Comparison of ENCODE assay signal across 1 cellular context in the genomic region with DNA sequence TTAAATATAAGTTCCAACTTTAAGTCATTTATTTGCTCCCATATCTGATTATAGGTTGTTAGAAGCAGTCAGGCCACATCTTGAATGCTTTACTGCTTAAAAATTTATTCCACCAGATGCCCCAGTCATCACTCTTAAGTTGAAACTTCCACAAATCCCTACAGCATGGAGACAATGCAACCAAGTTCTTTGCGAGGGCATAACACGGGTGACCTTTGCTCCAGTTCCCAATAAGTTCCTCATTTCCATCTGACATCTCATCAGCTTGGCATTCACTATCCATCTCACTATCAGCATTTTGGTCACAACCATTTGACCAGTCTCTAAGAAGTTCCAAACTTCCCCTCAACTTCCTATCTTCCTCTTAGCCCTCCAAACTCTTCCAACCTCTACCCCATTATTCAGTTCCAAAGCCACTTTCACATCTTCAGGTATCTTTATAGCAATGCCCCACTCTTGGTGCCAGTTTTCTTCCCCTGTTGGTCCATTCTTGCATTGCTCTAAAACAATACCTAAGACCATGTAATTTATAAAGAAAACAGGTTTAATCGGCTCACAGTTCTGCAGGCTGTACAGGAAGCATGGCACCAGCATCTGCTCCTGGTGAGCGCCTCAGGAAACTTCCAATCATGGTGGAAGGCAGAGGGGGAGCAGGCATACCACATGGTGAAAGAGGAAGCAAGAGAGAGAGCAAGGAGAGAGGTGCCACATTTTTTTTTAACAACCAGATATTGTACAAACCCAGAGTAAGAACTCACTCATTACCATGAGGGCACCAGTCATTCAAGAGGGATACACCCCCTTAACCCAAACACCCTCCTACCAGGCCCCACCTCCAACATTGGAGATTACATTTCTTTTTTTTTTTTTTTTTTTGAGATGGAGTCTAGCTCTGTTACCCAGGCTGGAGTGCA.
TF ChIP-seq lines count a peak whose summit lies in the region.

No MANE protein-coding gene starts in this region.

TF ChIP-seq in H1, 55 proteins besides CTCF, POLR2A, EP300 and RAD21 (continued from another document):
- TF ChIP-seq KDM4A (IDR thresholded peaks at IDR 0.05; ENCODE audit: low read depth, low read length, severe bottlenecking) (no peak), SUZ12 (IDR thresholded peaks at IDR 0.05; ENCODE audit: low read length) (no peak), SP1 (IDR thresholded peaks at IDR 0.05; ENCODE audit: low read depth, low read length) (no peak), TAF1 (IDR thresholded peaks at IDR 0.05; ENCODE audit: low read depth, low read length) (no peak), CBX8 (IDR thresholded peaks at IDR 0.05; ENCODE audit: borderline replicate concordance, low read depth, low read length) (no peak), GABPA (IDR thresholded peaks at IDR 0.05; ENCODE audit: borderline replicate concordance, insufficient read depth, low read length) (no peak), JUND (IDR thresholded peaks at IDR 0.05; ENCODE audit: low read length) (no peak), CREB1 (IDR thresholded peaks at IDR 0.05) (no peak)
